ENCODE assay signal across 24 cellular contexts in the genomic region with DNA sequence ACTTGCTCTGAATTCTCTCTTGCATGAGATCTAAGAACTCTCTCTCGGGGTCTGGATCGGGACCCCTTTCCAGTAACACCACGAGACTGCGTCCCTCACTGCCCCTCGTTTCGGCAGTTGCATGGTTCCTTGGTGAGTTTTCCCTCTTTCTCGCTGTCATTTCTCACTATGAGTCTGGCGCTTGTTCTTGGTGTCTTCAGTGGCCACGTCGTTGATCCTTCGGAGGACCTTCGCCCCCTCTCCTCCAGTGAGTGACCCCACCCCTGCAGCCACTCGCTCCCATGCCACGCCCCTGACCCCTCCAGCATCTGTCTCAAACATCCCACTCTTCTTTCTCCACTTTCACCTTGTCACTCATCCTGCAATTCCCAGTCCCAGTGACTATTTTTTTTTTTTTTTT. TPM values are rescaled to one million over a fixed set of nuclear protein-coding genes. Genes with fewer than 3 reads are reported as not detected.
DNase-seq lines count a peak whose midpoint lies in the region; ATAC-seq and TF ChIP-seq lines count a peak whose summit lies in the region.
"Had no signal": no experiment of that assay in that cellular context is flagged by ENCODE, and none has a peak within 500 bp of the region (broad histone marks: within the 10 kb centered on the region; RNA-seq: fewer than 3 reads in every experiment).

No MANE protein-coding gene starts in this region.

- H2AFZ ChIP-seq in osteoblast (ENCODE audit: low read length), result no peak overlapping the region

- no peak for TF ChIP-seq EP300 in transverse colon (IDR thresholded peaks at IDR 0.05; ENCODE audit: low read depth)

- POLR2A ChIA-PET in activated CD4-positive, alpha-beta T cell treated with anti-CD3 and anti-CD28 coated beads, Interleukin-2, amount 10 ng/mL, durations not matched to agents 7 days and 5 days (lab: Charles Lee), result no interaction called here

- intact Hi-C loops in dendritic cell treated with granulocyte-macrophage colony-stimulating factor and Interleukin-4, amounts not matched to agents 40 ng/mL and 50 ng/mL, for 4 days (cut with micrococcal nuclease), result loop anchor here (1.0 to 5.0 kb wide), 2 partner anchors 23 to 38 kb away; no protein-coding TSS in a partner anchor
- intact Hi-C loops in transverse colon (cut with DNase I; ENCODE audit: low total_unique reads), result no loop called here

- TF ChIP-seq POLR2A in transverse colon (IDR thresholded peaks at IDR 0.05), result no peak

- no peak overlapping the region for H3K4me2 ChIP-seq in osteoblast (ENCODE audit: insufficient read depth, low read length)

- peaks cover 19% of the 10 kb centered on the region for H3K36me3 Mint-ChIP-seq in activated CD4-positive, alpha-beta T cell treated with anti-CD3 and anti-CD28 coated beads, Interleukin-2, amount 10 ng/mL, durations not matched to agents 7 days and 5 days (ENCODE audit: low read depth)
- no peaks in the 10 kb centered on the region for H3K36me3 Mint-ChIP-seq in dendritic cell treated with granulocyte-macrophage colony-stimulating factor and Interleukin-4, amounts not matched to agents 40 ng/mL and 50 ng/mL, for 4 days (ENCODE audit: low read depth)
- peaks cover 7% of the 10 kb centered on the region for H3K36me3 Mint-ChIP-seq in stimulated activated effector memory CD8-positive, alpha-beta T cell treated with anti-CD3 and anti-CD28 coated beads, Interleukin-12 subunit alpha, Interleukin-12 subunit beta, amount 100 ng/mL, for 72 hours

- CTCF ChIA-PET in activated CD4-positive, alpha-beta T cell treated with anti-CD3 and anti-CD28 coated beads, Interleukin-2, amount 10 ng/mL, durations not matched to agents 7 days and 5 days (lab: Charles Lee), result interaction anchor here (0.7 to 1.9 kb wide), 3 partner anchors 9 to 22 kb away, joined by 3 to 7 read pairs (median 5); no protein-coding TSS in a partner anchor

- H3K4me1 ChIP-seq in osteoblast (ENCODE audit: insufficient read depth, low read length) (peaks cover 53% of the 10 kb centered on the region), transverse colon (peaks cover 34 to 61% (median 45%) of the 10 kb centered on the region in 4 donors), SJCRH30 (peaks cover 34% of the 10 kb centered on the region)

- peaks cover 4% of the 10 kb centered on the region for H4K20me1 ChIP-seq in osteoblast (ENCODE audit: insufficient read depth, low read length)
- H4K20me1 ChIP-seq: BLaER1 had no signal

- WGBS in transverse colon (ENCODE audit: low coverage in 1 of 2), 2 donors, result 93 to 94% methylated on average over 9 to 14 of the region's 14 CpGs

- H3K27ac ChIP-seq in osteoblast (ENCODE audit: low read depth, low read length) (peak overlapping the region; percentile 100), transverse colon (peak overlapping the region; percentile 85 to 88 (median 85)), SJCRH30 (no peak overlapping the region)
- H3K27ac ChIP-seq: 22Rv1, BLaER1, right lobe of liver, SK-N-MC, testis had no signal

- H3K9me3 ChIP-seq in osteoblast (ENCODE audit: low read depth, low read length), result no peaks in the 10 kb centered on the region
- no peaks in the 10 kb centered on the region for H3K9me3 ChIP-seq in transverse colon
- H3K9me3 ChIP-seq in SJCRH30 (replicated peaks), result no peaks in the 10 kb centered on the region
- H3K9me3 ChIP-seq: BLaER1, right lobe of liver, testis had no signal

- H3K4me3 ChIP-seq in osteoblast (ENCODE audit: insufficient read depth, low read length), result no peak overlapping the region
- no peak overlapping the region for H3K4me3 ChIP-seq in transverse colon
- no peak overlapping the region for H3K4me3 ChIP-seq in SJCRH30
- H3K4me3 ChIP-seq: BLaER1, right lobe of liver, SK-N-MC, testis had no signal

- in situ Hi-C loops in transverse colon (cut with MboI; ENCODE audit: low pct_ligation_motif_present in 1 of 4, low pct_unique_long_range_greater_than_20kb in 1 of 4, low sequenced_read_pairs in 3 of 4), result no loop called here

- no peaks in the 10 kb centered on the region for H3K9me3 Mint-ChIP-seq in activated CD4-positive, alpha-beta T cell treated with anti-CD3 and anti-CD28 coated beads, Interleukin-2, amount 10 ng/mL, durations not matched to agents 7 days and 5 days
- peaks cover 7% of the 10 kb centered on the region for H3K9me3 Mint-ChIP-seq in dendritic cell treated with granulocyte-macrophage colony-stimulating factor and Interleukin-4, amounts not matched to agents 40 ng/mL and 50 ng/mL, for 4 days
- no peaks in the 10 kb centered on the region for H3K9me3 Mint-ChIP-seq in stimulated activated effector memory CD8-positive, alpha-beta T cell treated with anti-CD3 and anti-CD28 coated beads, Interleukin-12 subunit alpha, Interleukin-12 subunit beta, amount 100 ng/mL, for 72 hours

- no peak for DNase-seq in activated CD4-positive, alpha-beta T cell treated with anti-CD3 and anti-CD28 coated beads, Interleukin-2, amount 10 ng/mL, durations not matched to agents 7 days and 5 days
- no peak for DNase-seq in activated CD4-positive, alpha-beta T cell treated with anti-CD3 and anti-CD28 coated beads, Interleukin-2, amount 50 U/mL, for 4 hours
- DNase-seq in osteoblast (ENCODE audit: insufficient read length, low spot score, missing footprints), result no peak
- no peak for DNase-seq in transverse colon
- DNase-seq in stimulated activated effector memory CD8-positive, alpha-beta T cell treated with anti-CD3 and anti-CD28 coated beads, Interleukin-12 subunit alpha, Interleukin-12 subunit beta, amount 100 ng/mL, for 72 hours (ENCODE audit: low spot score in 2 of 2), result no peak
- DNase-seq in SJCRH30, result no peak
- DNase-seq: activated CD4-positive, alpha-beta T cell treated with anti-CD3 and anti-CD28 coated beads, Interleukin-2, amount 10 ng/mL, durations not matched to agents 24 days and 14 days; central memory CD4-positive, alpha-beta T cell; DMS79 treated with DMSO at 0.1 percent for 48 hours; HCEC 1CT; MM.1S; NCI-H1930; NCI-H526; nephron progenitor cell; stimulated activated CD4-positive, alpha-beta T cell treated with anti-CD3 and anti-CD28 coated beads, Interleukin-2, amount 100 ng/mL, for 24 hours; testis had no signal

- H3K36me3 ChIP-seq in osteoblast (ENCODE audit: insufficient read depth, low read length) (peaks cover 17% of the 10 kb centered on the region), transverse colon (no peaks in the 10 kb centered on the region), SJCRH30 (no peaks in the 10 kb centered on the region)
- H3K36me3 ChIP-seq: right lobe of liver had no signal

- no peaks in the 10 kb centered on the region for H3K27me3 Mint-ChIP-seq in activated CD4-positive, alpha-beta T cell treated with anti-CD3 and anti-CD28 coated beads, Interleukin-2, amount 10 ng/mL, durations not matched to agents 7 days and 5 days
- H3K27me3 Mint-ChIP-seq in dendritic cell treated with granulocyte-macrophage colony-stimulating factor and Interleukin-4, amounts not matched to agents 40 ng/mL and 50 ng/mL, for 4 days, result peaks cover 5% of the 10 kb centered on the region
- H3K27me3 Mint-ChIP-seq: activated CD4-positive, alpha-beta T cell treated with anti-CD3 and anti-CD28 coated beads, Interleukin-2, amount 10 ng/mL, durations not matched to agents 24 days and 14 days; activated naive CD8-positive, alpha-beta T cell had no signal

- peak overlapping the region; percentile 37 for H3K27ac Mint-ChIP-seq in activated CD4-positive, alpha-beta T cell treated with anti-CD3 and anti-CD28 coated beads, Interleukin-2, amount 10 ng/mL, durations not matched to agents 7 days and 5 days
- H3K27ac Mint-ChIP-seq in dendritic cell treated with granulocyte-macrophage colony-stimulating factor and Interleukin-4, amounts not matched to agents 40 ng/mL and 50 ng/mL, for 4 days, result peak overlapping the region; percentile 88
- no peak overlapping the region for H3K27ac Mint-ChIP-seq in stimulated activated effector memory CD8-positive, alpha-beta T cell treated with anti-CD3 and anti-CD28 coated beads, Interleukin-12 subunit alpha, Interleukin-12 subunit beta, amount 100 ng/mL, for 72 hours

- TF ChIP-seq CTCF in osteoblast (IDR thresholded peaks at IDR 0.05; ENCODE audit: extremely low read depth, low read depth, low read length), result no peak
- no peak for TF ChIP-seq CTCF in transverse colon (IDR thresholded peaks at IDR 0.05)

- H3K4me3 Mint-ChIP-seq in activated CD4-positive, alpha-beta T cell treated with anti-CD3 and anti-CD28 coated beads, Interleukin-2, amount 10 ng/mL, durations not matched to agents 7 days and 5 days, result no peak overlapping the region
- H3K4me3 Mint-ChIP-seq in dendritic cell treated with granulocyte-macrophage colony-stimulating factor and Interleukin-4, amounts not matched to agents 40 ng/mL and 50 ng/mL, for 4 days, result peak overlapping the region; percentile 57
- H3K4me3 Mint-ChIP-seq in stimulated activated effector memory CD8-positive, alpha-beta T cell treated with anti-CD3 and anti-CD28 coated beads, Interleukin-12 subunit alpha, Interleukin-12 subunit beta, amount 100 ng/mL, for 72 hours, result no peak overlapping the region
- H3K4me3 Mint-ChIP-seq: activated CD4-positive, alpha-beta T cell treated with anti-CD3 and anti-CD28 coated beads, Interleukin-2, amount 10 ng/mL, durations not matched to agents 24 days and 14 days; nephron progenitor cell had no signal

- H3K27me3 ChIP-seq in osteoblast (ENCODE audit: insufficient read depth, low read length) (no peaks in the 10 kb centered on the region), transverse colon (no peaks in the 10 kb centered on the region), SJCRH30 (no peaks in the 10 kb centered on the region)
- H3K27me3 ChIP-seq: BLaER1, right lobe of liver, testis had no signal

- peaks cover 69% of the 10 kb centered on the region for H3K4me1 Mint-ChIP-seq in activated CD4-positive, alpha-beta T cell treated with anti-CD3 and anti-CD28 coated beads, Interleukin-2, amount 10 ng/mL, durations not matched to agents 7 days and 5 days
- H3K4me1 Mint-ChIP-seq in dendritic cell treated with granulocyte-macrophage colony-stimulating factor and Interleukin-4, amounts not matched to agents 40 ng/mL and 50 ng/mL, for 4 days (ENCODE audit: low read depth), result peaks cover 87% of the 10 kb centered on the region
- H3K4me1 Mint-ChIP-seq in stimulated activated effector memory CD8-positive, alpha-beta T cell treated with anti-CD3 and anti-CD28 coated beads, Interleukin-12 subunit alpha, Interleukin-12 subunit beta, amount 100 ng/mL, for 72 hours, result peaks cover 76% of the 10 kb centered on the region

- H3K79me2 ChIP-seq in osteoblast (ENCODE audit: insufficient read depth, low read length), result peaks cover 92% of the 10 kb centered on the region

- no peak for ATAC-seq in stimulated activated effector memory CD8-positive, alpha-beta T cell treated with anti-CD3 and anti-CD28 coated beads, Interleukin-12 subunit alpha, Interleukin-12 subunit beta, amount 100 ng/mL, for 72 hours
- no peak for ATAC-seq in HG03039 (IDR thresholded peaks at IDR 0.05; ENCODE audit: unreplicated experiment)
- ATAC-seq: HepG2, right lobe of liver had no signal

RNA-seq across cellular contexts. Expression of gene SYNJ2, which starts 23.0 kb away (rescaled TPM):
- 10 to 100 TPM; 35.8 to 39.0 TPM for total RNA-seq in activated CD4-positive, alpha-beta T cell treated with anti-CD3 and anti-CD28 coated beads, Interleukin-2, amount 10 ng/mL, durations not matched to agents 7 days and 5 days
- total RNA-seq in osteoblast (91.6 and 94.8 TPM in 2 replicates), transverse colon (10 to 100 TPM; 27.8 to 42.6 (median 31.8) TPM)
- 32.5 and 33.4 TPM in 2 replicates for total RNA-seq in SJCRH30 (2014; rRNA removed; shearing (Covaris generic))
